In the genomic region with DNA sequence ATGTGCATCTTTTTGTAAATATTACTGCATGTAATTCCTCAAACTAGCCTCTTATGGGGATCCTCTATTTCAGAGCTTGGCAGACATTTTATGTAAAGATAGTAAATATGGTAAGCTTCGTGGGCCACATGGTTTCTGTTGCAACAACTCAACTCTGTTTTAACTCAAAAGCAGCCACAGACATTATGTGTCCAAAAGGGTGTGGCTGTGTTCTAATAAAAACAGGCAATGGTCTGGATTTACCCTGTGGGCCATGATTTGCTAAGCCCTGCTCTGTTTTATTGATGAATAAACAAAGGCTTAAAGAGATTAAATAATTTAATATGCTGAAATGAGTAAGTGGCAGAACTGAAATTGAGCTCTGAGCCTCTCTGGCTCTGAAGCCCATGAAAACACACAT, we compare ENCODE assay signal across 20 cellular contexts. TPM values are rescaled to one million over a fixed set of nuclear protein-coding genes. Genes with fewer than 3 reads are reported as not detected.
DNase-seq lines count a peak whose midpoint lies in the region; TF ChIP-seq lines count a peak whose summit lies in the region.
"Had no signal": no experiment of that assay in that cellular context is flagged by ENCODE, and none has a peak within 500 bp of the region (broad histone marks: within the 10 kb centered on the region; RNA-seq: fewer than 3 reads in every experiment).

No MANE protein-coding gene starts in this region.

- H3K4me3 ChIP-seq in transverse colon = no peak overlapping the region
- H3K4me3 ChIP-seq: thoracic aorta had no signal

- no peak for TF ChIP-seq CTCF in transverse colon (IDR thresholded peaks at IDR 0.05)

- peak overlapping the region; percentile 32 to 59 (median 46) for H3K27ac ChIP-seq in transverse colon
- H3K27ac ChIP-seq: thoracic aorta had no signal

- no peak for TF ChIP-seq EP300 in transverse colon (IDR thresholded peaks at IDR 0.05; ENCODE audit: low read depth)

- intact Hi-C loops in transverse colon (cut with DNase I; ENCODE audit: low total_unique reads) = no loop called here

- DNase-seq in LHCN-M2 (ENCODE audit: low read depth) (peak; percentile 15), dedifferentiated amniotic fluid mesenchymal stem cell (ENCODE audit: extremely low spot score) (peak; percentile 19), iris pigment epithelial cell (ENCODE audit: low read depth) (peak; percentile 25), transverse colon (no peak), GM19238 (ENCODE audit: insufficient read length, low spot score) (no peak), islet precursor cell (no peak)
- DNase-seq in activated T-cell treated with anti-CD3 and anti-CD28 coated beads, Interleukin-2, amount 50 U/mL, for 24 hours = no peak
- DNase-seq: activated CD4-positive, alpha-beta T cell treated with anti-CD3 and anti-CD28 coated beads for 48 hours; activated gamma-delta T cell treated with Interleukin-2 at 50 U/mL for 16 hours; AML-193; Caco-2; effector memory CD8-positive, alpha-beta T cell; EL; KBM-7; left cardiac atrium; NCI-H1105; NCI-H510A; stimulated activated CD4-positive, alpha-beta T cell treated with anti-CD3 and anti-CD28 coated beads, Interleukin-12 subunit alpha, Interleukin-12 subunit beta, amount 100 ng/mL, for 4 hours had no signal

- no peaks in the 10 kb centered on the region for H3K36me3 ChIP-seq in transverse colon
- H3K36me3 ChIP-seq: thoracic aorta had no signal

- no peaks in the 10 kb centered on the region for H3K27me3 ChIP-seq in transverse colon

- H3K27ac Mint-ChIP-seq in activated T-cell treated with anti-CD3 and anti-CD28 coated beads, Interleukin-2, amount 50 U/mL, for 24 hours = no peak overlapping the region
- H3K27ac Mint-ChIP-seq: effector memory CD8-positive, alpha-beta T cell had no signal

- H3K4me3 Mint-ChIP-seq in activated T-cell treated with anti-CD3 and anti-CD28 coated beads, Interleukin-2, amount 50 U/mL, for 24 hours = no peak overlapping the region
- H3K4me3 Mint-ChIP-seq: central memory CD8-positive, alpha-beta T cell; effector memory CD8-positive, alpha-beta T cell had no signal

- H3K36me3 Mint-ChIP-seq in activated T-cell treated with anti-CD3 and anti-CD28 coated beads, Interleukin-2, amount 50 U/mL, for 24 hours (ENCODE audit: low read depth) = no peaks in the 10 kb centered on the region

- H3K4me1 Mint-ChIP-seq in activated T-cell treated with anti-CD3 and anti-CD28 coated beads, Interleukin-2, amount 50 U/mL, for 24 hours (ENCODE audit: low read depth) = peaks cover 2% of the 10 kb centered on the region
- H3K4me1 Mint-ChIP-seq: central memory CD8-positive, alpha-beta T cell had no signal

- 25 to 43% methylated on average over 1 of the region's 1 CpG for WGBS in transverse colon (ENCODE audit: low coverage in 1 of 2), 2 donors

- in situ Hi-C loops in transverse colon (cut with MboI; ENCODE audit: low pct_ligation_motif_present in 1 of 4, low pct_unique_long_range_greater_than_20kb in 1 of 4, low sequenced_read_pairs in 3 of 4) = loop anchor here in 1 of 4 donors (25.0 kb wide), 1 partner anchor 97 kb away; no protein-coding TSS in a partner anchor

- no peak for TF ChIP-seq POLR2A in transverse colon (IDR thresholded peaks at IDR 0.05)

- no peaks in the 10 kb centered on the region for H3K9me3 Mint-ChIP-seq in activated T-cell treated with anti-CD3 and anti-CD28 coated beads, Interleukin-2, amount 50 U/mL, for 24 hours
- H3K9me3 Mint-ChIP-seq: central memory CD8-positive, alpha-beta T cell; effector memory CD8-positive, alpha-beta T cell had no signal

- H3K4me1 ChIP-seq in transverse colon = peaks cover 7 to 55% (median 12%) of the 10 kb centered on the region in 4 donors
- H3K4me1 ChIP-seq: Caco-2 had no signal

- no peaks in the 10 kb centered on the region for H3K9me3 ChIP-seq in transverse colon
- H3K9me3 ChIP-seq: Caco-2, thoracic aorta had no signal

- peaks cover 24% of the 10 kb centered on the region for H3K27me3 Mint-ChIP-seq in activated T-cell treated with anti-CD3 and anti-CD28 coated beads, Interleukin-2, amount 50 U/mL, for 24 hours

RNA-seq across cellular contexts. Expression of a gene that starts 17.4 kb away (rescaled TPM):
- total RNA-seq in LHCN-M2 (2014; rRNA removed) (19.7 and 26.6 TPM in 2 replicates), transverse colon (10 to 100 TPM; 14.5 to 28.3 (median 20.7) TPM)
- polyA plus RNA-seq in LHCN-M2 (2012) = 36.3 TPM

Comparison
In these comparisons a context has a peak if more than half of its experiments do, and no peak if none do; other contexts are left out.
1. DNase-seq: peak in LHCN-M2 (single experiment), dedifferentiated amniotic fluid mesenchymal stem cell (single experiment) and iris pigment epithelial cell (single experiment); none in transverse colon (single experiment), activated T-cell treated with anti-CD3 and anti-CD28 coated beads, Interleukin-2, amount 50 U/mL, for 24 hours (single experiment), GM19238 (single experiment) and islet precursor cell (single experiment).